13 cellular contexts compared by ENCODE assay signal in genomic region chr11:33324211-33324985, GRCh38. TPM values are rescaled to one million over a fixed set of nuclear protein-coding genes. Genes with fewer than 3 reads are reported as not detected.
A peak's percentile ranks its signal among the peaks of the same experiment; 100 is the strongest.
DNase-seq lines count a peak whose midpoint lies in the region; ATAC-seq and TF ChIP-seq lines count a peak whose summit lies in the region.
"Had no signal": no experiment of that assay in that cellular context is flagged by ENCODE, and none has a peak within 500 bp of the region (broad histone marks: within the 10 kb centered on the region; RNA-seq: fewer than 3 reads in every experiment).

No MANE protein-coding gene starts in this region.

- H3K36me3 ChIP-seq in HEK293 (ENCODE audit: control insufficient read depth in 2 of 2, insufficient read depth in 1 of 2, low read length in 2 of 2) (no peaks in the 10 kb centered on the region), mucosa of descending colon (ENCODE audit: low read depth) (no peaks in the 10 kb centered on the region), body of pancreas (replicated peaks in 1 of 2; ENCODE audit: insufficient read depth in 1 of 2, low read depth in 2 of 2) (no peaks in the 10 kb centered on the region)

- no peak for TF ChIP-seq POLR2A in body of pancreas (IDR thresholded peaks at IDR 0.05)

- H3K9me3 ChIP-seq in HEK293 (ENCODE audit: control insufficient read depth, insufficient read depth, low read depth, low read length): no peaks in the 10 kb centered on the region
- no peaks in the 10 kb centered on the region for H3K9me3 ChIP-seq in mucosa of descending colon
- no peaks in the 10 kb centered on the region for H3K9me3 ChIP-seq in body of pancreas

- intact Hi-C loops in mucosa of descending colon (cut with DNase I, micrococcal nuclease): loop anchor here (10.0 kb wide), 2 partner anchors 60 to 70 kb away; partner anchors contain the start of gene HIPK3 (in 1 of the 2)
- intact Hi-C loops in body of pancreas (cut with DNase I): loop anchor here (10.0 kb wide), 1 partner anchor 70 kb away; the partner anchor contains the start of gene HIPK3

- POLR2A ChIA-PET in HEK293 (lab: Yijun Ruan, JAX): no interaction called here

- H3K27me3 ChIP-seq in body of pancreas: no peaks in the 10 kb centered on the region

- H3K4me3 ChIP-seq in GM08714 (ENCODE audit: low read length): peak overlapping the region; percentile 23; the same call in 1 of the 2 replicates
- no peak overlapping the region for H3K4me3 ChIP-seq in HEK293 (ENCODE audit: low read depth, low read length)
- no peak overlapping the region for H3K4me3 ChIP-seq in mucosa of descending colon
- H3K4me3 ChIP-seq in body of pancreas: no peak overlapping the region

- 78 to 83% methylated on average over 5 of the region's 5 CpGs for WGBS in body of pancreas, 2 donors

- H3K27ac ChIP-seq in HEK293 (ENCODE audit: extremely low read depth, low read depth, low read length) (no peak overlapping the region), body of pancreas (no peak overlapping the region)
- H3K27ac ChIP-seq: KMS-11 had no signal

- TF ChIP-seq CTCF in HEK293 (tag by site-specific recombination; IDR thresholded peaks at IDR 0.05) (no peak), mucosa of descending colon (IDR thresholded peaks at IDR 0.05) (no peak), body of pancreas (IDR thresholded peaks at IDR 0.05) (no peak)

- peak; percentile 42 for ATAC-seq in mucosa of descending colon
- ATAC-seq in GM19351 (IDR thresholded peaks at IDR 0.05; ENCODE audit: unreplicated experiment): no peak
- ATAC-seq in HG03521 (IDR thresholded peaks at IDR 0.05; ENCODE audit: unreplicated experiment): no peak
- no peak for ATAC-seq in GM18519 (IDR thresholded peaks at IDR 0.05; ENCODE audit: low FRiP score, unreplicated experiment)
- no peak for ATAC-seq in body of pancreas

- peak; percentile 23 for DNase-seq in NOMO-1 treated with dmso at 0.1 percent for 144 hours (lab: John Stamatoyannopoulos, UW; ENCODE audit: unreplicated experiment)
- no peak for DNase-seq in mucosa of descending colon
- no peak for DNase-seq in body of pancreas
- DNase-seq: central memory CD4-positive, alpha-beta T cell; DMS53; NCI-H526 treated with DMSO at 0.1 percent for 48 hours; T-helper 9 cell had no signal

- no peaks in the 10 kb centered on the region; the same call in 1 of the 2 replicates for H3K4me1 ChIP-seq in HEK293 (ENCODE audit: control insufficient read depth, insufficient read depth, low read length)
- peaks cover 13% of the 10 kb centered on the region for H3K4me1 ChIP-seq in mucosa of descending colon (ENCODE audit: low read depth)
- peaks cover 35% of the 10 kb centered on the region for H3K4me1 ChIP-seq in body of pancreas

- CTCF ChIA-PET in HEK293 (lab: Yijun Ruan, JAX): no interaction called here

TF ChIP-seq in HEK293, 187 proteins besides CTCF, POLR2A, EP300 and RAD21:
- TF ChIP-seq TRIM28 (IDR thresholded peaks at IDR 0.05; ENCODE audit: borderline replicate concordance, low read length) (peak; percentile 65; the same call in 1 of the 2 replicates), ZXDB (tag by site-specific recombination; IDR thresholded peaks at IDR 0.05) (no peak), PRDM10 (tag by site-specific recombination; IDR thresholded peaks at IDR 0.05) (peak; percentile 45), ZFHX2 (tag by site-specific recombination; conservative IDR thresholded peaks at IDR 0.05) (peak; percentile 34), EGR2 (tag by site-specific recombination; IDR thresholded peaks at IDR 0.05; ENCODE audit: low read depth) (peak; percentile 36; the same call in 1 of the 2 replicates), MZF1 (tag by site-specific recombination; IDR thresholded peaks at IDR 0.05; ENCODE audit: borderline replicate concordance) (peak; percentile 79; the same call in 1 of the 2 replicates), GLIS1 (tag by site-specific recombination; IDR thresholded peaks at IDR 0.05) (peak; percentile 64), ZFP3 (tag by site-specific recombination; IDR thresholded peaks at IDR 0.05; ENCODE audit: low read depth) (no peak)

RNA-seq across cellular contexts. Expression of gene KIAA1549L, which starts 51.5 kb away (rescaled TPM):
- 1 to 10 TPM in 1 of 3 donors, under 1 TPM in 2; 0.12 to 1.0 (median 0.20) TPM for total RNA-seq in mucosa of descending colon
- total RNA-seq in body of pancreas: under 1 TPM; 0.33 to 0.52 TPM
